Comparison of ENCODE assay signal across 20 cellular contexts in the genomic region with DNA sequence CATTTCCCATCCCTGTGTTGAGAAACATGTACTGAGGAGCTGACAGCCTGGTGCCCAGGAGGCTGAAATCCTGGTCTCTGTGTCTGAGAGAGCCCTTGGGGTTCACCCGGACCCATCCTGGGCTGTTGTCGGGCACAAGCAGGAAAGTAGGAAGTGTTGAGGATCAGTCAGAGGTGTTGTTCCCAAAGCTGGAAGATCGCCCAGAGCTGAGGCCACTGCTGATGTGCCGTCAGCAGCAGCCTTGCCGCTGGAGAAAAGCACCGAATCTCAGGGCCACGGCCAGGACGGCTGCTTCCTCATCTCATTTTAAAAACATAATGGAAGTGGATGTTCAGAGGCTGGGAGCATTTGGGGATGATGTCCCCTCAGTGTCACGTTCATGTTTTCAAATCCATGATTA.
"Had no signal": no experiment of that assay in that cellular context is flagged by ENCODE, and none has a peak within 500 bp of the region (broad histone marks: within the 10 kb centered on the region; RNA-seq: fewer than 3 reads in every experiment).

No MANE protein-coding gene starts in this region.

- H3K27ac ChIP-seq: colonic mucosa, epithelial cell of prostate, neutrophil, parathyroid adenoma, tibial nerve, vagina had no signal

- H3K36me3 Mint-ChIP-seq: activated naive CD8-positive, alpha-beta T cell; naive thymus-derived CD8-positive, alpha-beta T cell had no signal

- ATAC-seq: activated CD4-positive, alpha-beta T cell treated with anti-CD3 and anti-CD28 coated beads for 36 hours; naive thymus-derived CD8-positive, alpha-beta T cell; stimulated activated naive CD8-positive, alpha-beta T cell treated with anti-CD3 and anti-CD28 coated beads, Interleukin-15, Interleukin-2, amounts not matched to agents 100 U/mL and 50 U/mL, for 24 hours had no signal

- H3K27ac Mint-ChIP-seq: activated CD4-positive, alpha-beta T cell treated with anti-CD3 and anti-CD28 coated beads for 36 hours; activated naive CD8-positive, alpha-beta T cell; activated T-helper 1 cell treated with anti-CD3 and anti-CD28 coated beads, Interleukin-12 subunit alpha, Interleukin-12 subunit beta, Interleukin-2, Interleukin-4 antibody, amounts not matched to agents 30 ng/mL and 10 ng/mL and 1 ng/mL, durations not matched to agents 14 hours and 24 hours and 36 hours; endodermal cell; naive thymus-derived CD8-positive, alpha-beta T cell; T-helper 2 cell treated with Interferon-gamma antibody and Interleukin-4, amounts not matched to agents 5 μg/mL and 100 μg/mL, for 36 hours had no signal

- H3K27me3 Mint-ChIP-seq: activated CD4-positive, alpha-beta T cell treated with anti-CD3 and anti-CD28 coated beads for 36 hours; activated naive CD8-positive, alpha-beta T cell; central memory CD8-positive, alpha-beta T cell had no signal

- H3K9me3 ChIP-seq: colonic mucosa, neutrophil, tibial nerve, vagina had no signal

- H3K27me3 ChIP-seq: colonic mucosa, neutrophil, tibial nerve, vagina had no signal

- H3K4me1 ChIP-seq: colonic mucosa, parathyroid adenoma, vagina had no signal

- H3K36me3 ChIP-seq: colonic mucosa, neutrophil, vagina had no signal

- DNase-seq: activated CD4-positive, alpha-beta T cell treated with anti-CD3 and anti-CD28 coated beads for 36 hours; activated CD4-positive, alpha-beta T cell treated with anti-CD3 and anti-CD28 coated beads, Interleukin-2, amount 50 U/mL, for 48 hours; activated gamma-delta T cell treated with Interleukin-2 at 50 U/mL for 16 hours; amniotic stem cell; colonic mucosa; endodermal cell; foreskin melanocyte; mesendoderm; naive thymus-derived CD8-positive, alpha-beta T cell; stimulated activated CD4-positive, alpha-beta T cell treated with anti-CD3 and anti-CD28 coated beads, Interleukin-2, amount 100 ng/mL, for 24 hours; stimulated activated naive CD8-positive, alpha-beta T cell treated with anti-CD3 and anti-CD28 coated beads, Interleukin-15, Interleukin-2, amounts not matched to agents 100 U/mL and 50 U/mL, for 24 hours had no signal

- H3K4me3 ChIP-seq: colonic mucosa, tibial nerve, vagina had no signal

- H3K4me1 Mint-ChIP-seq: activated CD4-positive, alpha-beta T cell treated with anti-CD3 and anti-CD28 coated beads for 36 hours; central memory CD8-positive, alpha-beta T cell; naive thymus-derived CD8-positive, alpha-beta T cell had no signal

- H3K9me3 Mint-ChIP-seq: activated T-helper 1 cell treated with anti-CD3 and anti-CD28 coated beads, Interleukin-12 subunit alpha, Interleukin-12 subunit beta, Interleukin-2, Interleukin-4 antibody, amounts not matched to agents 30 ng/mL and 10 ng/mL and 1 ng/mL, durations not matched to agents 14 hours and 24 hours and 36 hours; central memory CD8-positive, alpha-beta T cell; endodermal cell; naive thymus-derived CD8-positive, alpha-beta T cell; T-helper 2 cell treated with Interferon-gamma antibody and Interleukin-4, amounts not matched to agents 5 μg/mL and 100 μg/mL, for 36 hours had no signal

- H3K4me3 Mint-ChIP-seq: activated CD4-positive, alpha-beta T cell treated with anti-CD3 and anti-CD28 coated beads for 36 hours; activated naive CD8-positive, alpha-beta T cell; activated T-helper 1 cell treated with anti-CD3 and anti-CD28 coated beads, Interleukin-12 subunit alpha, Interleukin-12 subunit beta, Interleukin-2, Interleukin-4 antibody, amounts not matched to agents 30 ng/mL and 10 ng/mL and 1 ng/mL, durations not matched to agents 14 hours and 24 hours and 36 hours; central memory CD8-positive, alpha-beta T cell; endodermal cell; naive thymus-derived CD8-positive, alpha-beta T cell; T-helper 2 cell treated with Interferon-gamma antibody and Interleukin-4, amounts not matched to agents 5 μg/mL and 100 μg/mL, for 36 hours had no signal
